ENCODE assay signal across 9 cellular contexts in the genomic region with DNA sequence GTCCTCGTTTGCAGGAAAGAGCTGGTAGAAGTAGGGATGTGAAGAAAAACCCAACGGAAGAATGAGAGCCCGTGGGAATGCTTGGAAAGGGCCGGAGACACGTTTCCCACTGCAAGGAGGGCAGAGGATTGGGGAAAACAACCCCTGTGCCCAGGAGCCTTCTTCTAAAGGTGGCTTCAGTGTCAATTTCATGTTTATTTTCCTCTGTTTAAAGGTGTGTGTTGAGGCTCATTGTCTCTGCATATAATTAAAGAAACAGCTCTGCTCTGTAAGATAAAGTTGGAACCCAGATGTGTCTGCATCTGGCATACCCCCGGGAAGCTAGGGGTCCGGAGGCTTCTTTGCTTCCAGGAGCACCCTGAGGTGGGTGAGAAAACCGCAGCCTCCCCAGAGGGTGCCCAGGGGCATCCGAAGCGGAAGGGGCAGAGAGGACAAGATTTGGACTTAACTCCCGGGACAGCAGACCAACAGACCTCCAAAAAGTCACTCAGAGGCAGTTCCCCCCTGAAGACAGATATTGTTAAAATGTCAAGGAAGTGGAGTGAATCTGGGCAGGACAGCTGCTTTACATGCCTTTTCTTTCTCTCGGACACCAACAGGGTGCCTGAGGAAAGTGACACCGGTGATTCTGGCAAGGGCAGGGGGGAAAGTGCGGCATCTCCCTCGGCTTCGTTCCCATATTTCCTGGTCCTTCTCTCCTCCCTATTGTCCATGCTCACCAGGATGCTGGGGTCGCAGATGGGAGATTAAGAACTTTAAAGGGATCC. TPM values are rescaled to one million over a fixed set of nuclear protein-coding genes. Genes with fewer than 3 reads are reported as not detected.
DNase-seq lines count a peak whose midpoint lies in the region; ATAC-seq and TF ChIP-seq lines count a peak whose summit lies in the region.
"Had no signal": no experiment of that assay in that cellular context is flagged by ENCODE, and none has a peak within 500 bp of the region (broad histone marks: within the 10 kb centered on the region; RNA-seq: fewer than 3 reads in every experiment).

No MANE protein-coding gene starts in this region.

- TF ChIP-seq CTCF in WTC11 (IDR thresholded peaks at IDR 0.05) (no peak), smooth muscle cell (IDR thresholded peaks at IDR 0.05; ENCODE audit: borderline replicate concordance, insufficient read depth, poor library complexity, severe bottlenecking) (no peak)

- H3K9ac ChIP-seq in iPS-18a (ENCODE audit: low read length) (no peak overlapping the region), smooth muscle cell (ENCODE audit: low read depth) (no peak overlapping the region)

- H3K27me3 ChIP-seq in iPS-18a (ENCODE audit: control insufficient read depth, insufficient read depth, low read length) (peaks cover 100% of the 10 kb centered on the region), smooth muscle cell (ENCODE audit: low read depth) (peaks cover 100% of the 10 kb centered on the region)

- H3K27me3 Mint-ChIP-seq in activated CD8-positive, alpha-beta memory T cell treated with anti-CD3 and anti-CD28 coated beads, Interleukin-2, amount 10 ng/mL, durations not matched to agents 7 days and 5 days, result peaks cover 84% of the 10 kb centered on the region
- H3K27me3 Mint-ChIP-seq in WTC11 (ENCODE audit: low read depth), result peaks cover 99% of the 10 kb centered on the region

- no peak overlapping the region for H3K27ac Mint-ChIP-seq in activated CD8-positive, alpha-beta memory T cell treated with anti-CD3 and anti-CD28 coated beads, Interleukin-2, amount 10 ng/mL, durations not matched to agents 7 days and 5 days
- H3K27ac Mint-ChIP-seq in WTC11, result no peak overlapping the region

- H3K27ac ChIP-seq in iPS-18a (ENCODE audit: low read length) (no peak overlapping the region), smooth muscle cell (ENCODE audit: low read depth) (no peak overlapping the region)

- WGBS in smooth muscle cell (ENCODE audit: low lambda C conversion rate), result 3% methylated on average over 17 of the region's 17 CpGs

- H3K4me2 ChIP-seq in smooth muscle cell, result peak overlapping the region; percentile 85

- POLR2A ChIA-PET in WTC11 (lab: Charles Lee), result interaction anchor here (0.9 kb wide), 1 partner anchor 17 kb away, joined by 3 read pairs; no protein-coding TSS in a partner anchor

- peaks cover 3% of the 10 kb centered on the region for H3K36me3 Mint-ChIP-seq in activated CD8-positive, alpha-beta memory T cell treated with anti-CD3 and anti-CD28 coated beads, Interleukin-2, amount 10 ng/mL, durations not matched to agents 7 days and 5 days
- H3K36me3 Mint-ChIP-seq in WTC11, result peaks cover 2% of the 10 kb centered on the region; the same call in 1 of the 2 replicates

- CTCF ChIA-PET in activated CD8-positive, alpha-beta memory T cell treated with anti-CD3 and anti-CD28 coated beads, Interleukin-2, amount 10 ng/mL, durations not matched to agents 7 days and 5 days (lab: Charles Lee), result interaction anchor here (1.1 to 1.4 kb wide), 2 partner anchors 12 to 20 kb away, joined by 4 to 6 read pairs; no protein-coding TSS in a partner anchor
- CTCF ChIA-PET in WTC11 (lab: Charles Lee), result interaction anchor here (0.6 to 1.2 kb wide), 4 partner anchors 13 to 174 kb away, joined by 3 to 6 read pairs (median 3); no protein-coding TSS in a partner anchor

- no peaks in the 10 kb centered on the region for H3K9me3 Mint-ChIP-seq in activated CD8-positive, alpha-beta memory T cell treated with anti-CD3 and anti-CD28 coated beads, Interleukin-2, amount 10 ng/mL, durations not matched to agents 7 days and 5 days (ENCODE audit: low read depth)
- H3K9me3 Mint-ChIP-seq in WTC11, result no peaks in the 10 kb centered on the region

- H3K9me3 ChIP-seq in iPS-18a (ENCODE audit: control insufficient read depth, low read depth, low read length) (no peaks in the 10 kb centered on the region), smooth muscle cell (replicated peaks; ENCODE audit: low read depth) (no peaks in the 10 kb centered on the region)

- H3F3A ChIP-seq in smooth muscle cell (ENCODE audit: low read depth), result no peaks in the 10 kb centered on the region

- H3K4me1 Mint-ChIP-seq in activated CD8-positive, alpha-beta memory T cell treated with anti-CD3 and anti-CD28 coated beads, Interleukin-2, amount 10 ng/mL, durations not matched to agents 7 days and 5 days, result peaks cover 69% of the 10 kb centered on the region
- peaks cover 69% of the 10 kb centered on the region for H3K4me1 Mint-ChIP-seq in WTC11

- in situ Hi-C loops in KBM-7 (cut with MboI; ENCODE audit: low pct_unique_long_range_greater_than_20kb, low sequenced_read_pairs), result no loop called here

- H3K36me3 ChIP-seq in iPS-18a (ENCODE audit: control insufficient read depth, low read depth, low read length) (no peaks in the 10 kb centered on the region), smooth muscle cell (ENCODE audit: low read depth) (no peaks in the 10 kb centered on the region)

- no peaks in the 10 kb centered on the region for H4K20me1 ChIP-seq in smooth muscle cell (ENCODE audit: low read depth)

- peak overlapping the region; percentile 35 for H3K4me3 Mint-ChIP-seq in activated CD8-positive, alpha-beta memory T cell treated with anti-CD3 and anti-CD28 coated beads, Interleukin-2, amount 10 ng/mL, durations not matched to agents 7 days and 5 days
- H3K4me3 Mint-ChIP-seq in WTC11, result peak overlapping the region; percentile 69

- DNase-seq in activated CD8-positive, alpha-beta memory T cell treated with anti-CD3 and anti-CD28 coated beads, Interleukin-2, amount 10 ng/mL, durations not matched to agents 7 days and 5 days, result no peak
- no peak for DNase-seq in activated CD8-positive, alpha-beta memory T cell treated with anti-CD3 and anti-CD28 coated beads for 24 hours
- DNase-seq in WTC11 (ENCODE audit: low spot score) (no peak), smooth muscle cell (lab: John Stamatoyannopoulos, UW; ENCODE audit: unreplicated experiment) (no peak), KBM-7 (no peak), AG08396 (ENCODE audit: low spot score) (no peak)
- DNase-seq: activated CD4-positive, CD25-positive, alpha-beta regulatory T cell had no signal

- no peak for ATAC-seq in activated CD8-positive, alpha-beta memory T cell treated with anti-CD3 and anti-CD28 coated beads, Interleukin-2, amount 10 ng/mL, durations not matched to agents 7 days and 5 days
- ATAC-seq in WTC11 (no peak), GM19452 (IDR thresholded peaks at IDR 0.05; ENCODE audit: unreplicated experiment) (no peak)

- peak overlapping the region; percentile 51 for H3K4me3 ChIP-seq in iPS-18a (ENCODE audit: low read length)
- H3K4me3 ChIP-seq in smooth muscle cell, result peak overlapping the region; percentile 48

- H3K4me1 ChIP-seq in iPS-18a (ENCODE audit: control insufficient read depth, low read depth, low read length) (peaks cover 43% of the 10 kb centered on the region), smooth muscle cell (ENCODE audit: low read depth) (peaks cover 41% of the 10 kb centered on the region)

- H2AFZ ChIP-seq in smooth muscle cell (ENCODE audit: low read depth), result peak overlapping the region; percentile 34

- H3K79me2 ChIP-seq in smooth muscle cell (ENCODE audit: low read depth), result peaks cover 2% of the 10 kb centered on the region

TF ChIP-seq in WTC11, 78 proteins besides CTCF, POLR2A, EP300 and RAD21:
- TF ChIP-seq NR1H2 (CRISPR knock-in tag; IDR thresholded peaks at IDR 0.05) (no peak), PRDM15 (CRISPR knock-in tag; IDR thresholded peaks at IDR 0.05) (0 out of 2 replicates have a peak, but pooled peaks have one; percentile 28), ZNF423 (CRISPR knock-in tag; IDR thresholded peaks at IDR 0.05) (0 out of 2 replicates have a peak, but pooled peaks have one; percentile 3)
- TF ChIP-seq, protein P1, sequence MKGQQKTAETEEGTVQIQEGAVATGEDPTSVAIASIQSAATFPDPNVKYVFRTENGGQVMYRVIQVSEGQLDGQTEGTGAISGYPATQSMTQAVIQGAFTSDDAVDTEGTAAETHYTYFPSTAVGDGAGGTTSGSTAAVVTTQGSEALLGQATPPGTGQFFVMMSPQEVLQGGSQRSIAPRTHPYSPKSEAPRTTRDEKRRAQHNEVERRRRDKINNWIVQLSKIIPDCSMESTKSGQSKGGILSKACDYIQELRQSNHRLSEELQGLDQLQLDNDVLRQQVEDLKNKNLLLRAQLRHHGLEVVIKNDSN (CRISPR knock-in tag; IDR thresholded peaks at IDR 0.05), result no peak
TF ChIP-seq in WTC11: peak in this region for 2.

RNA-seq across cellular contexts. Expression of gene GATA3, which starts 8.6 kb away (rescaled TPM):
- total RNA-seq in activated CD8-positive, alpha-beta memory T cell treated with anti-CD3 and anti-CD28 coated beads, Interleukin-2, amount 10 ng/mL, durations not matched to agents 7 days and 5 days, result 10 to 100 TPM; 61.5 to 83.4 TPM
- total RNA-seq in WTC11 (2021), result 0.60 to 0.89 TPM (median 0.72 TPM) in 3 replicates
- total RNA-seq in smooth muscle cell, result 2.3 and 5.2 TPM in 2 replicates
- polyA plus RNA-seq in smooth muscle cell, result 6.9 and 22.6 TPM in 2 replicates

Comparison
In these comparisons a context has a peak if more than half of its experiments do, and no peak if none do; other contexts are left out.
1. RNA of gene GATA3, which starts 8.6 kb away (total RNA-seq): 61.5 to 83.4 TPM in activated CD8-positive, alpha-beta memory T cell treated with anti-CD3 and anti-CD28 coated beads, Interleukin-2, amount 10 ng/mL, durations not matched to agents 7 days and 5 days; 2.3 to 5.2 TPM in smooth muscle cell and 0.60 to 0.89 TPM in WTC11; every median in the first group is over 10 times any median in the second.